In the genomic region with DNA sequence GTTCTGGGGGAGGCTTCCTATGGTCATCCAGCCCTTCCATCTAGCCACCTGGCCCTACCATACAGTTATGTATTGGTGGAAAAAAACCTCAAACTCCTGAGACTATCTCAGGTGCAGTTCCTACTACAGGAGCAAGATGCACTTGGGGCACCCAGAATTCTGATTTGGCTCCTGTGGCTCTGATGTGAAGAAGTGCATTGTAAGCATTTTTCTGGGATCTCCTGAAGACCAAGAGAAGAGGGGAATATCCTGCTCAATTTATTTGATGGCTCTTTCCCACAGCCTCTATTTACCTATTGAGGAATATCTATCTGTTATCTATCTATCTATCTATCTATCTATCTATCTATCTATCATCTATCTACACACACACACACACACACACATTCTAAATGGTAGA, we compare ENCODE assay signal across 31 cellular contexts.
"Had no signal": no experiment of that assay in that cellular context is flagged by ENCODE, and none has a peak within 500 bp of the region (broad histone marks: within the 10 kb centered on the region; RNA-seq: fewer than 3 reads in every experiment).

No MANE protein-coding gene starts in this region.

- H3K27ac Mint-ChIP-seq: naive thymus-derived CD4-positive, alpha-beta T cell; natural killer cell; nephron; stimulated activated memory B cell treated with anti-CD40 and anti-IgM and Interleukin-4, amounts not matched to agents 10 μg/mL and 1 μg/mL and 100 μg/mL, for 72 hours; stimulated activated naive CD8-positive, alpha-beta T cell treated with anti-CD3 and anti-CD28 coated beads, Interleukin-15, amount 100 ng/mL, for 72 hours; type B pancreatic cell had no signal

- H3K36me3 ChIP-seq: neutrophil, pancreas, prostate gland, spleen, suprapubic skin, tibial artery, transverse colon, upper lobe of right lung, uterus had no signal

- H3K9me3 ChIP-seq: neutrophil, pancreas, prostate gland, suprapubic skin, testis, transverse colon, uterus had no signal

- H3K4me3 ChIP-seq: pancreas, prostate gland, skin epidermis, smooth muscle cell, spleen, suprapubic skin, testis, tibial artery, transverse colon, upper lobe of right lung, uterus had no signal

- FAIRE-seq: pancreas had no signal

- H3K36me3 Mint-ChIP-seq: naive thymus-derived CD4-positive, alpha-beta T cell; stimulated activated memory B cell treated with anti-CD40 and anti-IgM and Interleukin-4, amounts not matched to agents 10 μg/mL and 1 μg/mL and 100 μg/mL, for 72 hours; type B pancreatic cell had no signal

- ATAC-seq: naive thymus-derived CD4-positive, alpha-beta T cell; natural killer cell; pancreas; right cardiac atrium; sciatic nerve; stimulated activated memory B cell treated with anti-CD40 and anti-IgM and Interleukin-4, amounts not matched to agents 10 μg/mL and 1 μg/mL and 100 μg/mL, for 72 hours; stimulated activated naive CD8-positive, alpha-beta T cell treated with anti-CD3 and anti-CD28 coated beads, Interleukin-15, amount 100 ng/mL, for 72 hours; stimulated activated naive CD8-positive, alpha-beta T cell treated with anti-CD3 and anti-CD28 coated beads, Interleukin-15, Interleukin-2, amounts not matched to agents 100 U/mL and 50 U/mL, for 24 hours; upper lobe of right lung had no signal

- H3K4me2 ChIP-seq: smooth muscle cell had no signal

- H3K4me1 Mint-ChIP-seq: naive thymus-derived CD4-positive, alpha-beta T cell; natural killer cell; nephron; neural crest cell; stimulated activated memory B cell treated with anti-CD40 and anti-IgM and Interleukin-4, amounts not matched to agents 10 μg/mL and 1 μg/mL and 100 μg/mL, for 72 hours; stimulated activated naive CD8-positive, alpha-beta T cell treated with anti-CD3 and anti-CD28 coated beads, Interleukin-15, amount 100 ng/mL, for 72 hours had no signal

- H3K27ac ChIP-seq: neutrophil, pancreas, prostate gland, skin epidermis, spleen, suprapubic skin, testis, tibial artery, transverse colon, upper lobe of right lung, uterus had no signal

- DNase-seq: naive thymus-derived CD4-positive, alpha-beta T cell; natural killer cell; nucleus accumbens; pancreas; retina; right cardiac atrium; spleen; stimulated activated CD4-positive, alpha-beta T cell treated with anti-CD3 and anti-CD28 coated beads, Interleukin-12 subunit alpha, Interleukin-12 subunit beta, amount 100 ng/mL, for 4 hours; stimulated activated CD4-positive, alpha-beta T cell treated with anti-CD3 and anti-CD28 coated beads, Interleukin-1b, Interleukin-23, amount 100 ng/mL, for 48 hours; stimulated activated CD4-positive, alpha-beta T cell treated with anti-CD3 and anti-CD28 coated beads, Interleukin-4, amount 100 ng/mL, for 1 hour; stimulated activated CD4-positive, alpha-beta T cell treated with anti-CD3 and anti-CD28 coated beads, Interleukin-4, amount 100 ng/mL, for 4 hours; stimulated activated CD8-positive, alpha-beta memory T cell treated with anti-CD3 and anti-CD28 coated beads, Interleukin-4, amount 100 ng/mL, for 48 hours; stimulated activated naive CD4-positive, alpha-beta T cell; stimulated activated naive CD8-positive, alpha-beta T cell treated with anti-CD3 and anti-CD28 coated beads, Interleukin-15, amount 100 ng/mL, for 72 hours; stimulated activated naive CD8-positive, alpha-beta T cell treated with anti-CD3 and anti-CD28 coated beads, Interleukin-15, Interleukin-2, amounts not matched to agents 100 U/mL and 50 U/mL, for 24 hours; substantia nigra; testis; tibial artery; transverse colon; upper lobe of right lung; uterus had no signal

- H3K27me3 Mint-ChIP-seq: naive thymus-derived CD4-positive, alpha-beta T cell; stimulated activated memory B cell treated with anti-CD40 and anti-IgM and Interleukin-4, amounts not matched to agents 10 μg/mL and 1 μg/mL and 100 μg/mL, for 72 hours; stimulated activated naive CD8-positive, alpha-beta T cell treated with anti-CD3 and anti-CD28 coated beads, Interleukin-15, amount 100 ng/mL, for 72 hours; type B pancreatic cell had no signal

- H3K27me3 ChIP-seq: neutrophil, pancreas, spleen, suprapubic skin, testis, tibial artery, transverse colon, upper lobe of right lung, uterus had no signal

- H3K4me1 ChIP-seq: pancreas, prostate gland, spleen, suprapubic skin, testis, tibial artery, transverse colon, upper lobe of right lung, uterus had no signal

- H3K4me3 Mint-ChIP-seq: naive thymus-derived CD4-positive, alpha-beta T cell; natural killer cell; nephron; neural crest cell; stimulated activated memory B cell treated with anti-CD40 and anti-IgM and Interleukin-4, amounts not matched to agents 10 μg/mL and 1 μg/mL and 100 μg/mL, for 72 hours; stimulated activated naive CD8-positive, alpha-beta T cell treated with anti-CD3 and anti-CD28 coated beads, Interleukin-15, amount 100 ng/mL, for 72 hours; type B pancreatic cell had no signal
